Comparison of ENCODE assay signal across 5 cellular contexts in genomic region chr12:111340231-111340630, GRCh38.
"Had no signal": no experiment of that assay in that cellular context is flagged by ENCODE, and none has a peak within 500 bp of the region (broad histone marks: within the 10 kb centered on the region; RNA-seq: fewer than 3 reads in every experiment).

No MANE protein-coding gene starts in this region.

- H3K27ac Mint-ChIP-seq: IgD-negative memory B cell had no signal

- DNase-seq: IMR-90, KG1 had no signal

- H3K27me3 Mint-ChIP-seq: IgD-negative memory B cell had no signal

- H3K4me3 Mint-ChIP-seq: IgD-negative memory B cell had no signal

- H3K4me3 ChIP-seq: K562 had no signal

- ATAC-seq: HepG2, K562 had no signal
